Comparison of ENCODE assay signal across 1 cellular context in genomic region chr1:91863498-91863897, GRCh38.
TF ChIP-seq lines count a peak whose summit lies in the region.

No MANE protein-coding gene starts in this region.

TF ChIP-seq in SK-N-SH treated with all-trans-retinoic acid at 6 μM for 48 hours, 23 proteins besides CTCF, POLR2A, EP300 and RAD21 (continued from another document):
- TF ChIP-seq PATZ1 (CRISPR knock-in tag; IDR thresholded peaks at IDR 0.05; ENCODE audit: borderline replicate concordance), result no peak
- TF ChIP-seq PPARA (CRISPR knock-in tag; IDR thresholded peaks at IDR 0.05; ENCODE audit: borderline replicate concordance), result no peak
- TF ChIP-seq ZNF8 (CRISPR knock-in tag; IDR thresholded peaks at IDR 0.05), result no peak
- no peak for TF ChIP-seq ZFP30 (CRISPR knock-in tag; IDR thresholded peaks at IDR 0.05)
- TF ChIP-seq ZNF565 (CRISPR knock-in tag; conservative IDR thresholded peaks at IDR 0.05; ENCODE audit: low read depth), result no peak
- TF ChIP-seq ZC3H10 (CRISPR knock-in tag; IDR thresholded peaks at IDR 0.05), result no peak
- TF ChIP-seq SNAI2 (CRISPR knock-in tag; IDR thresholded peaks at IDR 0.05), result no peak
- TF ChIP-seq GLIS3 (CRISPR knock-in tag; IDR thresholded peaks at IDR 0.05), result no peak
- TF ChIP-seq CSDC2 (CRISPR knock-in tag; IDR thresholded peaks at IDR 0.05), result no peak
- no peak for TF ChIP-seq CSRNP3 (CRISPR knock-in tag; IDR thresholded peaks at IDR 0.05)
TF ChIP-seq in SK-N-SH treated with all-trans-retinoic acid at 6 μM for 48 hours: peak in this region for 0.
